12 cellular contexts compared by ENCODE assay signal in the genomic region with DNA sequence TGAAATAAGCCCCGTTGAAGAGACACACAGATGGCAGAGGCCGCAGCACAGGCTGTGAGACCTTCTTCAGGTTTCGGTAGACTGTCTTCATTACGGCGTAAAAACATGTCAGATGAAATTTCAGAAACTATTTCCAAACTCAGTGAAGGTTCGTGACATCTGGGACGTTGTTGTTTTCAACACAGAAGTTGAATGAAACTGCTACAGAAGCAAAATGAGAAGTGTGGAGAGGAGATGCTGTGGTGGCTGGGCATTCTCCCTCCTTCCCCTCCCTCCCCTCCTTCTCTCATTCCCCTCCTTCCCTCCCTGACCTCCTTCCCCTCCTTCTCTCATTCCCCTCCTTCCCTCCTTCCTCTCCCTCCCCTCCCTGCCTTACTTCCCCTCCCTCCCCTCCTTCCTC.
DNase-seq lines count a peak whose midpoint lies in the region; ATAC-seq and FAIRE-seq lines count a peak whose summit lies in the region.
"Had no signal": no experiment of that assay in that cellular context is flagged by ENCODE, and none has a peak within 500 bp of the region (broad histone marks: within the 10 kb centered on the region; RNA-seq: fewer than 3 reads in every experiment).

No MANE protein-coding gene starts in this region.

- no peak overlapping the region for H3K9ac ChIP-seq in adipocyte (ENCODE audit: low read length)

- FAIRE-seq in GM18507 (lab: Jason Lieb, UNC): peak; percentile 93
- FAIRE-seq in frontal cortex (lab: Jason Lieb, UNC): no peak

- H3K4me3 ChIP-seq in adipocyte (ENCODE audit: low read length): no peak overlapping the region
- H3K4me3 ChIP-seq: upper lobe of left lung had no signal

- no peaks in the 10 kb centered on the region for H3K27me3 ChIP-seq in adipocyte (replicated peaks; ENCODE audit: control insufficient read depth, insufficient read depth, low read length)
- H3K27me3 ChIP-seq: upper lobe of left lung had no signal

- H3K9me3 ChIP-seq in adipocyte (ENCODE audit: control insufficient read depth, low read length): peaks cover 8% of the 10 kb centered on the region
- H3K9me3 ChIP-seq: upper lobe of left lung had no signal

- ATAC-seq in GM21381 (IDR thresholded peaks at IDR 0.05; ENCODE audit: unreplicated experiment) (peak; percentile 45), HG03103 (IDR thresholded peaks at IDR 0.05; ENCODE audit: low read depth, unreplicated experiment) (peak; percentile 68)
- ATAC-seq: activated CD8-positive, alpha-beta memory T cell treated with anti-CD3 and anti-CD28 coated beads, Interleukin-2, amount 10 ng/mL, durations not matched to agents 7 days and 5 days had no signal

- DNase-seq in GM18507 (ENCODE audit: extremely low spot score, insufficient read length, low read depth) (no peak), adipocyte (ENCODE audit: low read depth) (peak; percentile 5), frontal cortex (ENCODE audit: low spot score in 2 of 2) (no peak), T-helper 2 cell (no peak), pons (ENCODE audit: low spot score) (no peak), HuH-7 (ENCODE audit: low spot score) (no peak)
- DNase-seq: activated CD8-positive, alpha-beta memory T cell treated with anti-CD3 and anti-CD28 coated beads, Interleukin-2, amount 10 ng/mL, durations not matched to agents 7 days and 5 days; nucleus accumbens; T-helper 1 cell; upper lobe of left lung had no signal

- H3K4me1 ChIP-seq in adipocyte (ENCODE audit: control insufficient read depth, insufficient read depth, low read length): no peaks in the 10 kb centered on the region
- H3K4me1 ChIP-seq: upper lobe of left lung had no signal

- peaks cover 3% of the 10 kb centered on the region for H3K36me3 ChIP-seq in adipocyte (ENCODE audit: control insufficient read depth, insufficient read depth, low read length, severe bottlenecking)
